Comparison of ENCODE assay signal across 2 cellular contexts in genomic region chr18:35507623-35508022, GRCh38.
TF ChIP-seq lines count a peak whose summit lies in the region.

No MANE protein-coding gene starts in this region.

TF ChIP-seq in GM23338, 12 proteins besides CTCF, POLR2A, EP300 and RAD21:
- no peak for TF ChIP-seq EZH2 (IDR thresholded peaks at IDR 0.05; ENCODE audit: low read depth, unreplicated experiment)
- no peak for TF ChIP-seq CREB1 (CRISPR knock-in tag; IDR thresholded peaks at IDR 0.05; ENCODE audit: low read depth)
- TF ChIP-seq POLR2AphosphoS5 (IDR thresholded peaks at IDR 0.05; ENCODE audit: low read depth): no peak

TF ChIP-seq in K562, 482 proteins besides CTCF, POLR2A, EP300 and RAD21 (continues in another document):
- TF ChIP-seq NBN (IDR thresholded peaks at IDR 0.05; ENCODE audit: low read depth) (no peak; the same call in 1 of the 2 replicates), POLR2AphosphoS2 (IDR thresholded peaks at IDR 0.05; ENCODE audit: low read length) (no peak), BRCA1 (IDR thresholded peaks at IDR 0.05) (no peak), BRCA1 (CRISPR knock-in tag; IDR thresholded peaks at IDR 0.05) (no peak), PPARD (CRISPR knock-in tag; IDR thresholded peaks at IDR 0.05) (no peak), TCF3 (CRISPR knock-in tag; IDR thresholded peaks at IDR 0.05) (peak; percentile 24; the same call in 1 of the 2 replicates), ZBTB17 (CRISPR knock-in tag; IDR thresholded peaks at IDR 0.05) (no peak), MYBL2 (IDR thresholded peaks at IDR 0.05; ENCODE audit: low read depth) (no peak), MYBL2 (CRISPR knock-in tag; IDR thresholded peaks at IDR 0.05; ENCODE audit: borderline replicate concordance) (no peak), ILF3 (IDR thresholded peaks at IDR 0.05; ENCODE audit: borderline replicate concordance) (no peak), JUND (IDR thresholded peaks at IDR 0.05; ENCODE audit: borderline replicate concordance, low read depth, low read length) (no peak), JUND (tag; IDR thresholded peaks at IDR 0.05; ENCODE audit: borderline replicate concordance, low read depth, low read length) (0 out of 3 replicates have a peak, but pooled peaks have one; percentile 38), EHMT2 (IDR thresholded peaks at IDR 0.05) (no peak), CBX2 (IDR thresholded peaks at IDR 0.05; ENCODE audit: insufficient read depth, low read length, poor library complexity, severe bottlenecking) (no peak), ZFP1 (CRISPR knock-in tag; IDR thresholded peaks at IDR 0.05) (no peak), FOXA3 (CRISPR knock-in tag; conservative IDR thresholded peaks at IDR 0.05 in 1 of 2, IDR thresholded peaks at IDR 0.05 in 1 of 2) (peak in 1 of 2 experiments; percentile 83; a peak in 2 of 4 replicates), AFF1 (IDR thresholded peaks at IDR 0.05; ENCODE audit: low read depth in 1 of 2, partially characterized antibody in 2 of 2) (no peak), CCNT2 (IDR thresholded peaks at IDR 0.05; ENCODE audit: borderline replicate concordance, extremely low read depth, insufficient read length, low read depth, low read length) (no peak), PKNOX1 (IDR thresholded peaks at IDR 0.05) (no peak), CEBPB (tag; IDR thresholded peaks at IDR 0.05) (peak; percentile 30; the same call in 1 of the 2 replicates), ARID1B (IDR thresholded peaks at IDR 0.05) (0 out of 2 replicates have a peak, but pooled peaks have one; percentile 24), MGA (IDR thresholded peaks at IDR 0.05) (0 out of 2 replicates have a peak, but pooled peaks have one; percentile 25), RFX7 (CRISPR knock-in tag; IDR thresholded peaks at IDR 0.05) (no peak), ZNF707 (CRISPR knock-in tag; conservative IDR thresholded peaks at IDR 0.05) (no peak), L3MBTL2 (IDR thresholded peaks at IDR 0.05) (peak; percentile 58), MEF2D (tag; conservative IDR thresholded peaks at IDR 0.05; ENCODE audit: low read depth) (no peak), ZBTB34 (CRISPR knock-in tag; IDR thresholded peaks at IDR 0.05) (no peak), STAT5B (CRISPR knock-in tag; IDR thresholded peaks at IDR 0.05) (no peak), DPF2 (IDR thresholded peaks at IDR 0.05) (no peak), RAD51 (IDR thresholded peaks at IDR 0.05; ENCODE audit: borderline replicate concordance, low read depth) (peak; percentile 46; the same call in 1 of the 2 replicates), NFYB (IDR thresholded peaks at IDR 0.05; ENCODE audit: extremely low read depth, insufficient read length) (no peak), FOXP1 (CRISPR knock-in tag; IDR thresholded peaks at IDR 0.05) (no peak), FOS (IDR thresholded peaks at IDR 0.05; ENCODE audit: extremely low read depth, insufficient read length) (no peak)
- TF ChIP-seq, protein P1, sequence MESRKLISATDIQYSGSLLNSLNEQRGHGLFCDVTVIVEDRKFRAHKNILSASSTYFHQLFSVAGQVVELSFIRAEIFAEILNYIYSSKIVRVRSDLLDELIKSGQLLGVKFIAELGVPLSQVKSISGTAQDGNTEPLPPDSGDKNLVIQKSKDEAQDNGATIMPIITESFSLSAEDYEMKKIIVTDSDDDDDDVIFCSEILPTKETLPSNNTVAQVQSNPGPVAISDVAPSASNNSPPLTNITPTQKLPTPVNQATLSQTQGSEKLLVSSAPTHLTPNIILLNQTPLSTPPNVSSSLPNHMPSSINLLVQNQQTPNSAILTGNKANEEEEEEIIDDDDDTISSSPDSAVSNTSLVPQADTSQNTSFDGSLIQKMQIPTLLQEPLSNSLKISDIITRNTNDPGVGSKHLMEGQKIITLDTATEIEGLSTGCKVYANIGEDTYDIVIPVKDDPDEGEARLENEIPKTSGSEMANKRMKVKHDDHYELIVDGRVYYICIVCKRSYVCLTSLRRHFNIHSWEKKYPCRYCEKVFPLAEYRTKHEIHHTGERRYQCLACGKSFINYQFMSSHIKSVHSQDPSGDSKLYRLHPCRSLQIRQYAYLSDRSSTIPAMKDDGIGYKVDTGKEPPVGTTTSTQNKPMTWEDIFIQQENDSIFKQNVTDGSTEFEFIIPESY (CRISPR knock-in tag; IDR thresholded peaks at IDR 0.05): no peak
- TF ChIP-seq, protein P2, sequence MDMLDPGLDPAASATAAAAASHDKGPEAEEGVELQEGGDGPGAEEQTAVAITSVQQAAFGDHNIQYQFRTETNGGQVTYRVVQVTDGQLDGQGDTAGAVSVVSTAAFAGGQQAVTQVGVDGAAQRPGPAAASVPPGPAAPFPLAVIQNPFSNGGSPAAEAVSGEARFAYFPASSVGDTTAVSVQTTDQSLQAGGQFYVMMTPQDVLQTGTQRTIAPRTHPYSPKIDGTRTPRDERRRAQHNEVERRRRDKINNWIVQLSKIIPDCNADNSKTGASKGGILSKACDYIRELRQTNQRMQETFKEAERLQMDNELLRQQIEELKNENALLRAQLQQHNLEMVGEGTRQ (CRISPR knock-in tag; IDR thresholded peaks at IDR 0.05): peak; percentile 45; the same call in 1 of the 2 replicates
- TF ChIP-seq, protein P3, sequence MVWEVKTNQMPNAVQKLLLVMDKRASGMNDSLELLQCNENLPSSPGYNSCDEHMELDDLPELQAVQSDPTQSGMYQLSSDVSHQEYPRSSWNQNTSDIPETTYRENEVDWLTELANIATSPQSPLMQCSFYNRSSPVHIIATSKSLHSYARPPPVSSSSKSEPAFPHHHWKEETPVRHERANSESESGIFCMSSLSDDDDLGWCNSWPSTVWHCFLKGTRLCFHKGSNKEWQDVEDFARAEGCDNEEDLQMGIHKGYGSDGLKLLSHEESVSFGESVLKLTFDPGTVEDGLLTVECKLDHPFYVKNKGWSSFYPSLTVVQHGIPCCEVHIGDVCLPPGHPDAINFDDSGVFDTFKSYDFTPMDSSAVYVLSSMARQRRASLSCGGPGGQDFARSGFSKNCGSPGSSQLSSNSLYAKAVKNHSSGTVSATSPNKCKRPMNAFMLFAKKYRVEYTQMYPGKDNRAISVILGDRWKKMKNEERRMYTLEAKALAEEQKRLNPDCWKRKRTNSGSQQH (CRISPR knock-in tag; IDR thresholded peaks at IDR 0.05): no peak
